ENCODE assay signal across 1 cellular context in genomic region chr2:207529330-207530159, GRCh38.
TF ChIP-seq lines count a peak whose summit lies in the region.

Gene CREB1, plus strand, starts transcription at chr2:207529962. Its CDS starts 25,674 bp downstream, at chr2:207555636.

TF ChIP-seq in WTC11, 78 proteins besides CTCF, POLR2A, EP300 and RAD21 (continued from another document):
- TF ChIP-seq, protein P1, sequence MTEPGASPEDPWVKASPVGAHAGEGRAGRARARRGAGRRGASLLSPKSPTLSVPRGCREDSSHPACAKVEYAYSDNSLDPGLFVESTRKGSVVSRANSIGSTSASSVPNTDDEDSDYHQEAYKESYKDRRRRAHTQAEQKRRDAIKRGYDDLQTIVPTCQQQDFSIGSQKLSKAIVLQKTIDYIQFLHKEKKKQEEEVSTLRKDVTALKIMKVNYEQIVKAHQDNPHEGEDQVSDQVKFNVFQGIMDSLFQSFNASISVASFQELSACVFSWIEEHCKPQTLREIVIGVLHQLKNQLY (CRISPR knock-in tag; IDR thresholded peaks at IDR 0.05) = no peak
- TF ChIP-seq FOXP1 (CRISPR knock-in tag; IDR thresholded peaks at IDR 0.05; ENCODE audit: borderline replicate concordance) = peak; percentile 25; the same call in 1 of the 2 replicates
- TF ChIP-seq E2F1 (CRISPR knock-in tag; IDR thresholded peaks at IDR 0.05) = 0 out of 2 replicates have a peak, but pooled peaks have one; percentile 48
- TF ChIP-seq, protein P2, sequence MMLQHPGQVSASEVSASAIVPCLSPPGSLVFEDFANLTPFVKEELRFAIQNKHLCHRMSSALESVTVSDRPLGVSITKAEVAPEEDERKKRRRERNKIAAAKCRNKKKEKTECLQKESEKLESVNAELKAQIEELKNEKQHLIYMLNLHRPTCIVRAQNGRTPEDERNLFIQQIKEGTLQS (CRISPR knock-in tag; conservative IDR thresholded peaks at IDR 0.05) = no peak
- peak; percentile 81; the same call in 1 of the 2 replicates for TF ChIP-seq E2F5 (CRISPR knock-in tag; IDR thresholded peaks at IDR 0.05)
- no peak; the same call in 1 of the 2 replicates for TF ChIP-seq ZBTB21 (CRISPR knock-in tag; IDR thresholded peaks at IDR 0.05; ENCODE audit: borderline replicate concordance)
- TF ChIP-seq PRRX2 (CRISPR knock-in tag; IDR thresholded peaks at IDR 0.05) = no peak
- TF ChIP-seq EMX1 (CRISPR knock-in tag; IDR thresholded peaks at IDR 0.05) = no peak
- TF ChIP-seq, protein P3, sequence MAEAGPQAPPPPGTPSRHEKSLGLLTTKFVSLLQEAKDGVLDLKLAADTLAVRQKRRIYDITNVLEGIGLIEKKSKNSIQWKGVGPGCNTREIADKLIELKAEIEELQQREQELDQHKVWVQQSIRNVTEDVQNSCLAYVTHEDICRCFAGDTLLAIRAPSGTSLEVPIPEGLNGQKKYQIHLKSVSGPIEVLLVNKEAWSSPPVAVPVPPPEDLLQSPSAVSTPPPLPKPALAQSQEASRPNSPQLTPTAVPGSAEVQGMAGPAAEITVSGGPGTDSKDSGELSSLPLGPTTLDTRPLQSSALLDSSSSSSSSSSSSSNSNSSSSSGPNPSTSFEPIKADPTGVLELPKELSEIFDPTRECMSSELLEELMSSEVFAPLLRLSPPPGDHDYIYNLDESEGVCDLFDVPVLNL (CRISPR knock-in tag; IDR thresholded peaks at IDR 0.05; ENCODE audit: borderline replicate concordance, low read depth) = no peak
- no peak for TF ChIP-seq TCF7 (CRISPR knock-in tag; IDR thresholded peaks at IDR 0.05; ENCODE audit: low read depth)
- 0 out of 2 replicates have a peak, but pooled peaks have one; percentile 23 for TF ChIP-seq FOXK1 (CRISPR knock-in tag; IDR thresholded peaks at IDR 0.05)
- TF ChIP-seq, protein P4, sequence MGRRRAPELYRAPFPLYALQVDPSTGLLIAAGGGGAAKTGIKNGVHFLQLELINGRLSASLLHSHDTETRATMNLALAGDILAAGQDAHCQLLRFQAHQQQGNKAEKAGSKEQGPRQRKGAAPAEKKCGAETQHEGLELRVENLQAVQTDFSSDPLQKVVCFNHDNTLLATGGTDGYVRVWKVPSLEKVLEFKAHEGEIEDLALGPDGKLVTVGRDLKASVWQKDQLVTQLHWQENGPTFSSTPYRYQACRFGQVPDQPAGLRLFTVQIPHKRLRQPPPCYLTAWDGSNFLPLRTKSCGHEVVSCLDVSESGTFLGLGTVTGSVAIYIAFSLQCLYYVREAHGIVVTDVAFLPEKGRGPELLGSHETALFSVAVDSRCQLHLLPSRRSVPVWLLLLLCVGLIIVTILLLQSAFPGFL (CRISPR knock-in tag; IDR thresholded peaks at IDR 0.05; ENCODE audit: borderline replicate concordance) = 0 out of 2 replicates have a peak, but pooled peaks have one; percentile 16
- TF ChIP-seq GTF2I (CRISPR knock-in tag; conservative IDR thresholded peaks at IDR 0.05) = no peak
- TF ChIP-seq ZNF281 (CRISPR knock-in tag; IDR thresholded peaks at IDR 0.05) = no peak
- no peak for TF ChIP-seq ATF2 (CRISPR knock-in tag; IDR thresholded peaks at IDR 0.05; ENCODE audit: borderline replicate concordance, low read depth)
- TF ChIP-seq TEAD1 (CRISPR knock-in tag; IDR thresholded peaks at IDR 0.05) = peak; percentile 80
- no peak for TF ChIP-seq AFF4 (CRISPR knock-in tag; IDR thresholded peaks at IDR 0.05; ENCODE audit: borderline replicate concordance)
- TF ChIP-seq, protein P5, sequence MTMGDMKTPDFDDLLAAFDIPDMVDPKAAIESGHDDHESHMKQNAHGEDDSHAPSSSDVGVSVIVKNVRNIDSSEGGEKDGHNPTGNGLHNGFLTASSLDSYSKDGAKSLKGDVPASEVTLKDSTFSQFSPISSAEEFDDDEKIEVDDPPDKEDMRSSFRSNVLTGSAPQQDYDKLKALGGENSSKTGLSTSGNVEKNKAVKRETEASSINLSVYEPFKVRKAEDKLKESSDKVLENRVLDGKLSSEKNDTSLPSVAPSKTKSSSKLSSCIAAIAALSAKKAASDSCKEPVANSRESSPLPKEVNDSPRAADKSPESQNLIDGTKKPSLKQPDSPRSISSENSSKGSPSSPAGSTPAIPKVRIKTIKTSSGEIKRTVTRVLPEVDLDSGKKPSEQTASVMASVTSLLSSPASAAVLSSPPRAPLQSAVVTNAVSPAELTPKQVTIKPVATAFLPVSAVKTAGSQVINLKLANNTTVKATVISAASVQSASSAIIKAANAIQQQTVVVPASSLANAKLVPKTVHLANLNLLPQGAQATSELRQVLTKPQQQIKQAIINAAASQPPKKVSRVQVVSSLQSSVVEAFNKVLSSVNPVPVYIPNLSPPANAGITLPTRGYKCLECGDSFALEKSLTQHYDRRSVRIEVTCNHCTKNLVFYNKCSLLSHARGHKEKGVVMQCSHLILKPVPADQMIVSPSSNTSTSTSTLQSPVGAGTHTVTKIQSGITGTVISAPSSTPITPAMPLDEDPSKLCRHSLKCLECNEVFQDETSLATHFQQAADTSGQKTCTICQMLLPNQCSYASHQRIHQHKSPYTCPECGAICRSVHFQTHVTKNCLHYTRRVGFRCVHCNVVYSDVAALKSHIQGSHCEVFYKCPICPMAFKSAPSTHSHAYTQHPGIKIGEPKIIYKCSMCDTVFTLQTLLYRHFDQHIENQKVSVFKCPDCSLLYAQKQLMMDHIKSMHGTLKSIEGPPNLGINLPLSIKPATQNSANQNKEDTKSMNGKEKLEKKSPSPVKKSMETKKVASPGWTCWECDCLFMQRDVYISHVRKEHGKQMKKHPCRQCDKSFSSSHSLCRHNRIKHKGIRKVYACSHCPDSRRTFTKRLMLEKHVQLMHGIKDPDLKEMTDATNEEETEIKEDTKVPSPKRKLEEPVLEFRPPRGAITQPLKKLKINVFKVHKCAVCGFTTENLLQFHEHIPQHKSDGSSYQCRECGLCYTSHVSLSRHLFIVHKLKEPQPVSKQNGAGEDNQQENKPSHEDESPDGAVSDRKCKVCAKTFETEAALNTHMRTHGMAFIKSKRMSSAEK (CRISPR knock-in tag; IDR thresholded peaks at IDR 0.05; ENCODE audit: borderline replicate concordance) = no peak
- no peak for TF ChIP-seq USF2 (CRISPR knock-in tag; IDR thresholded peaks at IDR 0.05)
- no peak for TF ChIP-seq GRHL2 (CRISPR knock-in tag; IDR thresholded peaks at IDR 0.05; ENCODE audit: insufficient replicate concordance, severe bottlenecking)
- TF ChIP-seq ZNF416 (CRISPR knock-in tag; IDR thresholded peaks at IDR 0.05) = 0 out of 2 replicates have a peak, but pooled peaks have one; percentile 18
- TF ChIP-seq, protein P6, sequence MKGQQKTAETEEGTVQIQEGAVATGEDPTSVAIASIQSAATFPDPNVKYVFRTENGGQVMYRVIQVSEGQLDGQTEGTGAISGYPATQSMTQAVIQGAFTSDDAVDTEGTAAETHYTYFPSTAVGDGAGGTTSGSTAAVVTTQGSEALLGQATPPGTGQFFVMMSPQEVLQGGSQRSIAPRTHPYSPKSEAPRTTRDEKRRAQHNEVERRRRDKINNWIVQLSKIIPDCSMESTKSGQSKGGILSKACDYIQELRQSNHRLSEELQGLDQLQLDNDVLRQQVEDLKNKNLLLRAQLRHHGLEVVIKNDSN (CRISPR knock-in tag; IDR thresholded peaks at IDR 0.05) = peak; percentile 37; the same call in 1 of the 2 replicates
- TF ChIP-seq CREM (CRISPR knock-in tag; IDR thresholded peaks at IDR 0.05) = peak; percentile 36; the same call in 1 of the 2 replicates
- TF ChIP-seq NR3C1 (CRISPR knock-in tag; conservative IDR thresholded peaks at IDR 0.05; ENCODE audit: low read depth) = no peak
- peak; percentile 25; the same call in 1 of the 2 replicates for TF ChIP-seq CBFB (CRISPR knock-in tag; IDR thresholded peaks at IDR 0.05; ENCODE audit: low read depth)
- TF ChIP-seq, protein P7, sequence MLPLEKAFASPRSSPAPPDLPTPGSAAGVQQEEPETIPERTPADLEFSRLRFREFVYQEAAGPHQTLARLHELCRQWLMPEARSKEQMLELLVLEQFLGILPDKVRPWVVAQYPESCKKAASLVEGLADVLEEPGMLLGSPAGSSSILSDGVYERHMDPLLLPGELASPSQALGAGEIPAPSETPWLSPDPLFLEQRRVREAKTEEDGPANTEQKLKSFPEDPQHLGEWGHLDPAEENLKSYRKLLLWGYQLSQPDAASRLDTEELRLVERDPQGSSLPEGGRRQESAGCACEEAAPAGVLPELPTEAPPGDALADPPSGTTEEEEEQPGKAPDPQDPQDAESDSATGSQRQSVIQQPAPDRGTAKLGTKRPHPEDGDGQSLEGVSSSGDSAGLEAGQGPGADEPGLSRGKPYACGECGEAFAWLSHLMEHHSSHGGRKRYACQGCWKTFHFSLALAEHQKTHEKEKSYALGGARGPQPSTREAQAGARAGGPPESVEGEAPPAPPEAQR (CRISPR knock-in tag; IDR thresholded peaks at IDR 0.05) = no peak
- no peak for TF ChIP-seq JAZF1 (CRISPR knock-in tag; IDR thresholded peaks at IDR 0.05)
